Comparison of ENCODE assay signal across 8 cellular contexts in the genomic region with DNA sequence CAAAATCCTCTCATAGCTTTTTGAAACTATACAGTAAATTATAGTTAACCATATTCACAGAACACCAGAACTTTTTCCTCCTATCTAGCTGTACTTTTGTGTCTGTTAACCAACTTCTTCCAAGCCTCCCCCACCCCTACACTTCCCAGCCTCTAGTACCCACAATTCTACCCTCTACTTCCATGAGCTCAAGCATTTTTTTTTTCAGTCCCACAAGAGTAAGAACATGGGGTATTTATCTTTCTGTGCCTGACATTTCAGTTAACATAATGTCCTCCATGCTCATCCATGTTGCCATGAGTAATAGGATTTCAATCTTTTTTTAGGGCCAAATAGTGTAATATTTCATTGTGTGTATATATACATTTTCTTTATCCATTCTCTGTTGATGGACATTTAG.
"Had no signal": no experiment of that assay in that cellular context is flagged by ENCODE, and none has a peak within 500 bp of the region (broad histone marks: within the 10 kb centered on the region; RNA-seq: fewer than 3 reads in every experiment).

No MANE protein-coding gene starts in this region.

- ATAC-seq: GM12878 had no signal

- H3K4me3 ChIP-seq: GM12878 had no signal

- DNase-seq: GDM1, GF-D8 had no signal

- FAIRE-seq: G401.6, GM12878, GM12891, GM12892, GM18507, GM19239 had no signal
